Comparison of ENCODE assay signal across 1 cellular context in the genomic region with DNA sequence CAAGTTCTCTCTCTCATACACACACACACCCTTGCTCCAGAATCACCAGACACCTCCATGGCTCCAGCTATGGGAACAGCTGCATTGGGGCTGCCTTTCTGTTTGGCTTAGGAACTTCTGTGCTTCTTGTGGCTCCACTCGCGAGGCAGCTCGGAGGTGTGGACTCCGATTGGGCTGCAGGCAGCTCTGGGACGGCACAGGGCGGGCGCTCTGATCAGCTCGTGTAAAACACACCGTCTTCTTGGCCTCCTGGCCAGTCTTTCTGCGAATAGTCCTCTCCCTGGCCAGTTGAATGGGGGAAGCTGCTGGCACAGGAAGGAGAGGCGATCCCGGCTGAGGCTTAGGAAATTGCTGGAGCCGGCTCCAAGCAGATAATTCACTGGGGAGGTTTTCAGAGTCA.
TF ChIP-seq lines count a peak whose summit lies in the region.

No MANE protein-coding gene starts in this region.

TF ChIP-seq in HepG2, 621 proteins besides CTCF, POLR2A, EP300 and RAD21 (continued from another document):
- TF ChIP-seq, protein P1, sequence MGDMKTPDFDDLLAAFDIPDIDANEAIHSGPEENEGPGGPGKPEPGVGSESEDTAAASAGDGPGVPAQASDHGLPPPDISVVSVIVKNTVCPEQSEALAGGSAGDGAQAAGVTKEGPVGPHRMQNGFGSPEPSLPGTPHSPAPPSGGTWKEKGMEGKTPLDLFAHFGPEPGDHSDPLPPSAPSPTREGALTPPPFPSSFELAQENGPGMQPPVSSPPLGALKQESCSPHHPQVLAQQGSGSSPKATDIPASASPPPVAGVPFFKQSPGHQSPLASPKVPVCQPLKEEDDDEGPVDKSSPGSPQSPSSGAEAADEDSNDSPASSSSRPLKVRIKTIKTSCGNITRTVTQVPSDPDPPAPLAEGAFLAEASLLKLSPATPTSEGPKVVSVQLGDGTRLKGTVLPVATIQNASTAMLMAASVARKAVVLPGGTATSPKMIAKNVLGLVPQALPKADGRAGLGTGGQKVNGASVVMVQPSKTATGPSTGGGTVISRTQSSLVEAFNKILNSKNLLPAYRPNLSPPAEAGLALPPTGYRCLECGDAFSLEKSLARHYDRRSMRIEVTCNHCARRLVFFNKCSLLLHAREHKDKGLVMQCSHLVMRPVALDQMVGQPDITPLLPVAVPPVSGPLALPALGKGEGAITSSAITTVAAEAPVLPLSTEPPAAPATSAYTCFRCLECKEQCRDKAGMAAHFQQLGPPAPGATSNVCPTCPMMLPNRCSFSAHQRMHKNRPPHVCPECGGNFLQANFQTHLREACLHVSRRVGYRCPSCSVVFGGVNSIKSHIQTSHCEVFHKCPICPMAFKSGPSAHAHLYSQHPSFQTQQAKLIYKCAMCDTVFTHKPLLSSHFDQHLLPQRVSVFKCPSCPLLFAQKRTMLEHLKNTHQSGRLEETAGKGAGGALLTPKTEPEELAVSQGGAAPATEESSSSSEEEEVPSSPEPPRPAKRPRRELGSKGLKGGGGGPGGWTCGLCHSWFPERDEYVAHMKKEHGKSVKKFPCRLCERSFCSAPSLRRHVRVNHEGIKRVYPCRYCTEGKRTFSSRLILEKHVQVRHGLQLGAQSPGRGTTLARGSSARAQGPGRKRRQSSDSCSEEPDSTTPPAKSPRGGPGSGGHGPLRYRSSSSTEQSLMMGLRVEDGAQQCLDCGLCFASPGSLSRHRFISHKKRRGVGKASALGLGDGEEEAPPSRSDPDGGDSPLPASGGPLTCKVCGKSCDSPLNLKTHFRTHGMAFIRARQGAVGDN (CRISPR knock-in tag; IDR thresholded peaks at IDR 0.05), result peak; percentile 32
- TF ChIP-seq CBFB (CRISPR knock-in tag; IDR thresholded peaks at IDR 0.05) (no peak), POLR2G (IDR thresholded peaks at IDR 0.05; ENCODE audit: low read depth, low read length) (0 out of 2 replicates have a peak, but pooled peaks have one; percentile 28)
